9 cellular contexts compared by ENCODE assay signal in the genomic region with DNA sequence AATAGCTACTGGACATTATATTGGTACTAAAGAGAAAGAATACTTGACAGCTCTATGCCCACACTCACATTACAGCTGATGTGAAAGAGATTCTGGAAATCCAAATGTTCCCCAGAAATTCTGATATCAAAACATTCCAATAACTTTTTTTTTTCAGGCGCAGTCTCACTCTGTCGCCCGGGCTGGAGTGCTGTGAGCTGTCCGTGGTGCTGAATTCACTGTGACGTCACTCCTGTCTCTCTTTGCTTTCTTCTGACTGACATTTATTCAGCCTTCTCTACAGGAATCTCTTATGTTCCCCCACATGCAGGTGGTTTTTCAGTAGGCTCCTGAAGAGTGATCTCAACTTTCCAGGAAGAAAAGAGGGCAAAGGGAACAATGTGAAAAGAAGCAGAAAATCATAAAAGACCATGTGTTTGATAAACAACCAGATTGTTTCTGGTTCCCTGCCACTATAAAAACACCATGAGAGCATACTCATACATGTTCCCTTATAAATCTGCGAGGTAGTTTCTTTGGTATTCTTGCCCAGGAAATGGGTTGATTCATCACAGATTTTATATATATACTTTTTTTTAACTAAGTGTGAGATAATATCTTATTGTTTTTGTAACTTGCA. TPM values are rescaled to one million over a fixed set of nuclear protein-coding genes. Genes with fewer than 3 reads are reported as not detected.
A peak's percentile ranks its signal among the peaks of the same experiment; 100 is the strongest.
DNase-seq lines count a peak whose midpoint lies in the region; ATAC-seq and TF ChIP-seq lines count a peak whose summit lies in the region.
"Had no signal": no experiment of that assay in that cellular context is flagged by ENCODE, and none has a peak within 500 bp of the region (broad histone marks: within the 10 kb centered on the region; RNA-seq: fewer than 3 reads in every experiment).

No MANE protein-coding gene starts in this region.

- H3F3A ChIP-seq in neural progenitor cell (ENCODE audit: low read depth) = no peaks in the 10 kb centered on the region

- peak; percentile 73 for DNase-seq in EH (ENCODE audit: low read depth)
- peak; percentile 53 for DNase-seq in NCI-H226
- DNase-seq in activated CD8-positive, alpha-beta memory T cell treated with anti-CD3 and anti-CD28 coated beads for 24 hours = peak; percentile 83
- peak; percentile 85 for DNase-seq in neural progenitor cell (ENCODE audit: low spot score)
- DNase-seq in stromal cell of bone marrow (ENCODE audit: low read depth) = peak; percentile 40

- H3K27me3 Mint-ChIP-seq in neural progenitor cell (ENCODE audit: insufficient read depth, low read depth) = peaks cover 24% of the 10 kb centered on the region

- no peak overlapping the region for H3K27ac Mint-ChIP-seq in neural progenitor cell

- no peak overlapping the region for H3K27ac ChIP-seq in neural progenitor cell
- H3K27ac ChIP-seq: neutrophil had no signal

- no peak overlapping the region for H3K4me3 Mint-ChIP-seq in neural progenitor cell

- H3K4me1 ChIP-seq in neural progenitor cell = no peaks in the 10 kb centered on the region

- no peak overlapping the region for H3K4me2 ChIP-seq in neural progenitor cell

- TF ChIP-seq CTCF in neural progenitor cell (IDR thresholded peaks at IDR 0.05) = no peak

- H3K36me3 Mint-ChIP-seq in neural progenitor cell = no peaks in the 10 kb centered on the region

- H3K9me3 ChIP-seq in neural progenitor cell (ENCODE audit: low read depth) = no peaks in the 10 kb centered on the region
- H3K9me3 ChIP-seq: neutrophil had no signal

- H4K20me1 ChIP-seq in neural progenitor cell (ENCODE audit: low read depth) = peaks cover 8% of the 10 kb centered on the region

- H3K4me3 ChIP-seq in neural progenitor cell = no peak overlapping the region

- no peaks in the 10 kb centered on the region for H3K9me3 Mint-ChIP-seq in neural progenitor cell

- H3K36me3 ChIP-seq in neural progenitor cell = no peaks in the 10 kb centered on the region
- H3K36me3 ChIP-seq: neutrophil had no signal

- H3K27me3 ChIP-seq in neural progenitor cell = peaks cover 10% of the 10 kb centered on the region

- peak; percentile 65 for ATAC-seq in esophagus mucosa
- no peak for ATAC-seq in GM19351 (IDR thresholded peaks at IDR 0.05; ENCODE audit: unreplicated experiment)
- no peak for ATAC-seq in GM19455 (IDR thresholded peaks at IDR 0.05; ENCODE audit: unreplicated experiment)

- H3K79me2 ChIP-seq in neural progenitor cell (ENCODE audit: low read depth) = no peaks in the 10 kb centered on the region

- no peak overlapping the region for H2AFZ ChIP-seq in neural progenitor cell (replicated peaks)

- H3K4me1 Mint-ChIP-seq in neural progenitor cell = no peaks in the 10 kb centered on the region

- H3K9ac ChIP-seq in neural progenitor cell = no peak overlapping the region

RNA-seq across cellular contexts. Expression of gene S100A7A, which starts 6.2 kb away (rescaled TPM):
- total RNA-seq in esophagus mucosa (24.6 TPM), neural progenitor cell (ENCODE audit: low replicate concordance) (not detected in 2 replicates)

RNA-seq across cellular contexts. Expression of gene S100A8, which starts 31.7 kb away (rescaled TPM):
- 27,439 TPM for total RNA-seq in esophagus mucosa
- not detected in 2 replicates for total RNA-seq in neural progenitor cell (ENCODE audit: low replicate concordance)

RNA-seq across cellular contexts. Expression of gene S100A7, which starts 37.9 kb away (rescaled TPM):
- total RNA-seq in esophagus mucosa (5,647 TPM), neural progenitor cell (ENCODE audit: low replicate concordance) (not detected in 2 replicates)

RNA-seq across cellular contexts. Expression of gene S100A12, which starts 47.1 kb away (rescaled TPM):
- total RNA-seq in esophagus mucosa (65.2 TPM), neural progenitor cell (ENCODE audit: low replicate concordance) (not detected in 2 replicates)

Comparison
In these comparisons a context has a peak if more than half of its experiments do, and no peak if none do; other contexts are left out.
1. RNA of gene S100A7A, which starts 6.2 kb away (total RNA-seq): 24.6 TPM in esophagus mucosa (single experiment); not detected in neural progenitor cell; every median in the first group is over 10 times any median in the second.
2. RNA of gene S100A8, which starts 31.7 kb away (total RNA-seq): 27,439 TPM in esophagus mucosa (single experiment); not detected in neural progenitor cell; every median in the first group is over 1,000 times any median in the second.
3. RNA of gene S100A7, which starts 37.9 kb away (total RNA-seq): 5,647 TPM in esophagus mucosa (single experiment); not detected in neural progenitor cell; every median in the first group is over 1,000 times any median in the second.
4. Peak in every context shown above with its lines, with median percentiles within 50 percentile points of each other: DNase-seq.